31 cellular contexts compared by ENCODE assay signal in the genomic region with DNA sequence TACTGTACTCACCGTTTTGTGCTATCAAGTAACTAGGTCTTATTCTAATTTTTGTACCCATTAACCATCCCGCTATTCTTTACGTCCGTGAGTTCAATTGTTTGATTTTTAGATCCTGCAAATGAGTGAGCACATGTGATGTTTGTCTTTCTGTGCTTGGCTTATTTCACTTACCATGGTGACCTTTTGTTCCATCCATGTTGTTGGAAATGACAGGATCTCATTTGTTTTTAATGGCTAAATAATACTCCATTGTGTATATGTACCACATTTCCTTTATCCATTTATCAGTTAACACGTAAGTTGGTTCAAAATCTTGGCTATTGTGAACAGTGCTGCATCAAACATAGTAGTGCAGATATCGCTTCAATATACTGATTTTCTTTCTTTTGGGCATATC.
"Had no signal": no experiment of that assay in that cellular context is flagged by ENCODE, and none has a peak within 500 bp of the region (broad histone marks: within the 10 kb centered on the region; RNA-seq: fewer than 3 reads in every experiment).

No MANE protein-coding gene starts in this region.

- H3K27ac ChIP-seq: coronary artery, dorsolateral prefrontal cortex, esophagus muscularis mucosa, foreskin keratinocyte, gastroesophageal sphincter, heart right ventricle, neural progenitor cell, parathyroid adenoma, right atrium auricular region, stomach, thyroid gland, vagina had no signal

- H3K9me3 ChIP-seq: esophagus muscularis mucosa, gastroesophageal sphincter, heart right ventricle, right atrium auricular region, stomach, thyroid gland, vagina had no signal

- ATAC-seq: foreskin keratinocyte; gastroesophageal sphincter; heart right ventricle; left lobe of liver; naive thymus-derived CD4-positive, alpha-beta T cell; sciatic nerve; stimulated activated effector memory CD8-positive, alpha-beta T cell treated with anti-CD3 and anti-CD28 coated beads, Interleukin-12 subunit alpha, Interleukin-12 subunit beta, amount 100 ng/mL, for 72 hours had no signal

- H3K4me1 Mint-ChIP-seq: endodermal cell; mesothelial cell of epicardium; nephron; neural progenitor cell; stimulated activated effector memory CD8-positive, alpha-beta T cell treated with anti-CD3 and anti-CD28 coated beads, Interleukin-12 subunit alpha, Interleukin-12 subunit beta, amount 100 ng/mL, for 72 hours had no signal

- H3K27me3 Mint-ChIP-seq: naive thymus-derived CD4-positive, alpha-beta T cell; progenitor cell of endocrine pancreas had no signal

- H3K4me3 Mint-ChIP-seq: endodermal cell; immature natural killer cell; mesothelial cell of epicardium; naive thymus-derived CD4-positive, alpha-beta T cell; nephron; neural progenitor cell; stimulated activated effector memory CD8-positive, alpha-beta T cell treated with anti-CD3 and anti-CD28 coated beads, Interleukin-12 subunit alpha, Interleukin-12 subunit beta, amount 100 ng/mL, for 72 hours had no signal

- H3K9ac ChIP-seq: neural progenitor cell, parathyroid adenoma had no signal

- H2AFZ ChIP-seq: neural progenitor cell, parathyroid adenoma had no signal

- H3K4me3 ChIP-seq: coronary artery, dorsolateral prefrontal cortex, esophagus muscularis mucosa, gastroesophageal sphincter, heart right ventricle, lung, neural progenitor cell, right atrium auricular region, smooth muscle cell, stomach, thyroid gland, vagina had no signal

- H3K4me1 ChIP-seq: foreskin keratinocyte, gastroesophageal sphincter, neural progenitor cell, parathyroid adenoma, right atrium auricular region, stomach, thyroid gland, vagina had no signal

- H3K27ac Mint-ChIP-seq: endodermal cell; immature natural killer cell; mesothelial cell of epicardium; naive thymus-derived CD4-positive, alpha-beta T cell; nephron; neural progenitor cell; progenitor cell of endocrine pancreas; stimulated activated effector memory CD8-positive, alpha-beta T cell treated with anti-CD3 and anti-CD28 coated beads, Interleukin-12 subunit alpha, Interleukin-12 subunit beta, amount 100 ng/mL, for 72 hours had no signal

- DNase-seq: dorsolateral prefrontal cortex; effector CD4-positive, alpha-beta T cell; endodermal cell; foreskin keratinocyte; heart right ventricle; hippocampal formation; immature natural killer cell; kidney; mesenchymal stem cell; naive thymus-derived CD4-positive, alpha-beta T cell; stimulated activated CD4-positive, alpha-beta T cell treated with anti-CD3 and anti-CD28 coated beads, Interleukin-2, amount 100 ng/mL, for 24 hours; stimulated activated CD4-positive, alpha-beta T cell treated with anti-CD3 and anti-CD28 coated beads, Interleukin-4, amount 100 ng/mL, for 24 hours; stimulated activated naive CD4-positive, alpha-beta T cell treated with Interleukin-2 at 50 U/mL for 16 hours; stomach; thyroid gland; trophoblast cell had no signal

- H3K27me3 ChIP-seq: dorsolateral prefrontal cortex, esophagus muscularis mucosa, foreskin keratinocyte, gastroesophageal sphincter, neural progenitor cell, right atrium auricular region, stomach, thyroid gland, vagina had no signal

- H3K9me3 Mint-ChIP-seq: immature natural killer cell; naive thymus-derived CD4-positive, alpha-beta T cell; nephron; neural progenitor cell; stimulated activated effector memory CD8-positive, alpha-beta T cell treated with anti-CD3 and anti-CD28 coated beads, Interleukin-12 subunit alpha, Interleukin-12 subunit beta, amount 100 ng/mL, for 72 hours had no signal

- H3K4me2 ChIP-seq: neural progenitor cell, smooth muscle cell had no signal
